ENCODE assay signal across 1 cellular context in the genomic region with DNA sequence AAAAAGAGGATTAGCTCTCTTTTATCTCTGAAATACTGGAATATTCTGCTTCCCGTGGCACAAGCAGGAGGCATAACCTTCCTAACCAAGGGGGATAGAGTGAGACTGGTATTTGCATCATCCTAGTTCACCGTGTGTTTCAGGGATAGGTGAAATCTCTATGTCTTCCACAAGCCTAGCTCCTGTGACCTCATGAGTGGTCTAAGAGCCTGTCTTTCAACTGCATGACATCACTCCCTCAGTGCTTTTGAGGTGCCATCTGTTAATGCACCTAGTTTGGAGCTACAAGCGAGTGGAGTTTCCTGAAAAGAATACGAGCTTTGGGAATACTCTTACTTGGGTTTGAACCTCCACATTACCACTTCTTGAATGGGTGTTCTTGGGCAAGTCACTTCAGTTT.
TF ChIP-seq lines count a peak whose summit lies in the region.

No MANE protein-coding gene starts in this region.

TF ChIP-seq in K562, 482 proteins besides CTCF, POLR2A, EP300 and RAD21 (continued from another document):
- TF ChIP-seq, protein P1, sequence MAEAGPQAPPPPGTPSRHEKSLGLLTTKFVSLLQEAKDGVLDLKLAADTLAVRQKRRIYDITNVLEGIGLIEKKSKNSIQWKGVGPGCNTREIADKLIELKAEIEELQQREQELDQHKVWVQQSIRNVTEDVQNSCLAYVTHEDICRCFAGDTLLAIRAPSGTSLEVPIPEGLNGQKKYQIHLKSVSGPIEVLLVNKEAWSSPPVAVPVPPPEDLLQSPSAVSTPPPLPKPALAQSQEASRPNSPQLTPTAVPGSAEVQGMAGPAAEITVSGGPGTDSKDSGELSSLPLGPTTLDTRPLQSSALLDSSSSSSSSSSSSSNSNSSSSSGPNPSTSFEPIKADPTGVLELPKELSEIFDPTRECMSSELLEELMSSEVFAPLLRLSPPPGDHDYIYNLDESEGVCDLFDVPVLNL (CRISPR knock-in tag; IDR thresholded peaks at IDR 0.05; ENCODE audit: low read depth) = no peak
- peak; percentile 35; the same call in 1 of the 2 replicates for TF ChIP-seq ATF7 (IDR thresholded peaks at IDR 0.05)
- TF ChIP-seq, protein P2, sequence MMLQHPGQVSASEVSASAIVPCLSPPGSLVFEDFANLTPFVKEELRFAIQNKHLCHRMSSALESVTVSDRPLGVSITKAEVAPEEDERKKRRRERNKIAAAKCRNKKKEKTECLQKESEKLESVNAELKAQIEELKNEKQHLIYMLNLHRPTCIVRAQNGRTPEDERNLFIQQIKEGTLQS (IDR thresholded peaks at IDR 0.05) = peak; percentile 53; the same call in 1 of the 2 replicates
- TF ChIP-seq, protein P2 (CRISPR knock-in tag; conservative IDR thresholded peaks at IDR 0.05) = no peak
- TF ChIP-seq, protein P3, sequence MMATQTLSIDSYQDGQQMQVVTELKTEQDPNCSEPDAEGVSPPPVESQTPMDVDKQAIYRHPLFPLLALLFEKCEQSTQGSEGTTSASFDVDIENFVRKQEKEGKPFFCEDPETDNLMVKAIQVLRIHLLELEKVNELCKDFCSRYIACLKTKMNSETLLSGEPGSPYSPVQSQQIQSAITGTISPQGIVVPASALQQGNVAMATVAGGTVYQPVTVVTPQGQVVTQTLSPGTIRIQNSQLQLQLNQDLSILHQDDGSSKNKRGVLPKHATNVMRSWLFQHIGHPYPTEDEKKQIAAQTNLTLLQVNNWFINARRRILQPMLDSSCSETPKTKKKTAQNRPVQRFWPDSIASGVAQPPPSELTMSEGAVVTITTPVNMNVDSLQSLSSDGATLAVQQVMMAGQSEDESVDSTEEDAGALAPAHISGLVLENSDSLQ (IDR thresholded peaks at IDR 0.05) = peak; percentile 69
TF ChIP-seq in K562: peak in this region for 4.
